8 cellular contexts compared by ENCODE assay signal in genomic region chr1:162391790-162392563, GRCh38. TPM values are rescaled to one million over a fixed set of nuclear protein-coding genes. Genes with fewer than 3 reads are reported as not detected.
DNase-seq lines count a peak whose midpoint lies in the region; ATAC-seq and TF ChIP-seq lines count a peak whose summit lies in the region.

No MANE protein-coding gene starts in this region.

- H3K27ac ChIP-seq in HUES64 (ENCODE audit: low read depth, low read length): 0 out of 2 replicates have a peak overlapping the region, but pooled peaks have one; percentile 2
- H3K27ac ChIP-seq in RWPE1: no peak overlapping the region
- H3K27ac ChIP-seq in neural progenitor cell: peak overlapping the region; percentile 17

- POLR2A ChIA-PET in RWPE1 (lab: Yijun Ruan, JAX; ENCODE audit: low non-redundant PET): interaction anchor here (0.6 kb wide), 1 partner anchor 25 kb away, joined by 6 read pairs; no protein-coding TSS in a partner anchor

- no peaks in the 10 kb centered on the region for H3K9me3 ChIP-seq in HUES64 (ENCODE audit: insufficient read depth, low read depth, low read length)
- no peaks in the 10 kb centered on the region for H3K9me3 ChIP-seq in neural progenitor cell (ENCODE audit: low read depth)

- 42% methylated on average over 4 of the region's 4 CpGs for whole genome bisulfite sequencing in HUES64

- peak; percentile 89 for TF ChIP-seq CTCF in RWPE1 (conservative IDR thresholded peaks at IDR 0.05; ENCODE audit: low read depth)
- peak; percentile 83 for TF ChIP-seq CTCF in neural progenitor cell (IDR thresholded peaks at IDR 0.05)

- CTCF ChIA-PET in RWPE1 (lab: Yijun Ruan, JAX): interaction anchor here (0.6 to 2.1 kb wide), 10 partner anchors 8 to 493 kb away, joined by 3 to 12 read pairs (median 4); partner anchors contain the start of gene C1orf226

- H3F3A ChIP-seq in neural progenitor cell (ENCODE audit: low read depth): peaks cover 56% of the 10 kb centered on the region

- H3K27me3 ChIP-seq in HUES64 (ENCODE audit: insufficient read depth, low read length) (no peaks in the 10 kb centered on the region), neural progenitor cell (no peaks in the 10 kb centered on the region)

- H3K4me3 ChIP-seq in HUES64 (ENCODE audit: low read length) (no peak overlapping the region), neural progenitor cell (no peak overlapping the region)

- H3K27ac Mint-ChIP-seq in neural progenitor cell: peak overlapping the region; percentile 82

- no peak overlapping the region for H3K4me3 Mint-ChIP-seq in neural progenitor cell

- H3K4me1 ChIP-seq in HUES64 (ENCODE audit: insufficient read depth, low read length) (peaks cover 25% of the 10 kb centered on the region), neural progenitor cell (peaks cover 49% of the 10 kb centered on the region)

- ATAC-seq in esophagus mucosa (peak; percentile 88), HG02759 (IDR thresholded peaks at IDR 0.05; ENCODE audit: unreplicated experiment) (no peak), HG03097 (IDR thresholded peaks at IDR 0.05; ENCODE audit: low FRiP score, unreplicated experiment) (no peak)

- H3K79me2 ChIP-seq in neural progenitor cell (ENCODE audit: low read depth): no peaks in the 10 kb centered on the region

- H4K20me1 ChIP-seq in neural progenitor cell (ENCODE audit: low read depth): no peaks in the 10 kb centered on the region

- H3K36me3 Mint-ChIP-seq in neural progenitor cell: peaks cover 2% of the 10 kb centered on the region

- H3K27me3 Mint-ChIP-seq in neural progenitor cell (ENCODE audit: insufficient read depth, low read depth): peaks cover 9% of the 10 kb centered on the region

- no peak overlapping the region for H3K9ac ChIP-seq in HUES64 (ENCODE audit: low read depth, low read length)
- H3K9ac ChIP-seq in neural progenitor cell: no peak overlapping the region

- peak overlapping the region; percentile 30 for H3K4me2 ChIP-seq in neural progenitor cell

- peaks cover 54% of the 10 kb centered on the region for H3K4me1 Mint-ChIP-seq in neural progenitor cell

- no peaks in the 10 kb centered on the region for H3K36me3 ChIP-seq in HUES64 (ENCODE audit: insufficient read depth, low read length)
- no peaks in the 10 kb centered on the region for H3K36me3 ChIP-seq in neural progenitor cell

- DNase-seq in NCI-H1694 treated with DMSO at 0.1 percent for 48 hours (lab: John Stamatoyannopoulos, UW) (peak; percentile 11), NCI-H1694 (lab: John Stamatoyannopoulos, UW) (no peak), RWPE1 (ENCODE audit: low spot score) (no peak), neural progenitor cell (ENCODE audit: low spot score) (peak; percentile 81)

- peaks cover 7% of the 10 kb centered on the region for H3K9me3 Mint-ChIP-seq in neural progenitor cell

- no peak overlapping the region for H2AFZ ChIP-seq in neural progenitor cell (replicated peaks)

RNA-seq across cellular contexts. Expression of gene C1orf226, which starts 10.4 kb away (rescaled TPM):
- 8.9 TPM for polyA plus RNA-seq in HUES64 (2013, experiment 1 of 2)
- polyA plus RNA-seq in HUES64 (2013, experiment 2 of 2): 9.8 TPM
- total RNA-seq in esophagus mucosa: 4.8 TPM
- total RNA-seq in neural progenitor cell (ENCODE audit: low replicate concordance): 3.9 and 11.3 TPM in 2 replicates

RNA-seq across cellular contexts. Expression of gene SPATA46, which starts 15.3 kb away (rescaled TPM):
- not detected for polyA plus RNA-seq in HUES64 (2013, experiment 1 of 2)
- polyA plus RNA-seq in HUES64 (2013, experiment 2 of 2): not detected
- total RNA-seq in esophagus mucosa: not detected
- not detected in 2 replicates for total RNA-seq in neural progenitor cell (ENCODE audit: low replicate concordance)

RNA-seq across cellular contexts. Expression of gene SH2D1B, which starts 20.0 kb away (rescaled TPM):
- polyA plus RNA-seq in HUES64 (2013, experiment 1 of 2): not detected
- not detected for polyA plus RNA-seq in HUES64 (2013, experiment 2 of 2)
- total RNA-seq in esophagus mucosa: 3.4 TPM
- total RNA-seq in neural progenitor cell (ENCODE audit: low replicate concordance): not detected in 2 replicates

Comparison
In these comparisons a context has a peak if more than half of its experiments do, and no peak if none do; other contexts are left out.
1. DNase-seq: peak in NCI-H1694 treated with DMSO at 0.1 percent for 48 hours (single experiment) and neural progenitor cell (single experiment); none in NCI-H1694 (single experiment) and RWPE1 (single experiment).